In genomic region chr3:125917020-125917464, GRCh38 we compare ENCODE assay signal across 8 cellular contexts. TPM values are rescaled to one million over a fixed set of nuclear protein-coding genes. Genes with fewer than 3 reads are reported as not detected.
DNase-seq lines count a peak whose midpoint lies in the region; TF ChIP-seq lines count a peak whose summit lies in the region.
"Not testable (repeated sequence)": the region's sequence is repeated elsewhere in the genome, so short reads cannot be mapped to it uniquely, and the experiment has no call there.

No MANE protein-coding gene starts in this region.

- H3K79me2 ChIP-seq in fibroblast of lung (ENCODE audit: control insufficient read depth, insufficient read depth, low read length) = not testable (repeated sequence)

- peak overlapping the region; percentile 34 for H2AFZ ChIP-seq in fibroblast of lung (ENCODE audit: low read length)

- TF ChIP-seq CTCF in AG04450 (IDR thresholded peaks at IDR 0.05; ENCODE audit: low read depth, low read length); ascending aorta (IDR thresholded peaks at IDR 0.05); fibroblast of lung (conservative IDR thresholded peaks at IDR 0.05 in 1 of 2, IDR thresholded peaks at IDR 0.05 in 1 of 2; ENCODE audit: low read depth in 1 of 2, low read length in 2 of 2): not testable (repeated sequence)

- intact Hi-C loops in ascending aorta (cut with DNase I) = loop anchor here (5.0 kb wide), 2 partner anchors 185 to 560 kb away; partner anchors contain the start of gene ZXDC

- H3K27ac Mint-ChIP-seq in T-helper 1 cell treated with Interleukin-12 subunit alpha and Interleukin-12 subunit beta and Interleukin-4 antibody, amounts not matched to agents 30 μg/mL and 1 μg/mL, for 36 hours = peak overlapping the region; percentile 49

- peak overlapping the region; percentile 49 for H3K4me2 ChIP-seq in fibroblast of lung (ENCODE audit: extremely low read depth, insufficient read depth, low read length)

- CTCF ChIA-PET in AG04450 (lab: Charles Lee) = not testable (repeated sequence)

- H3K9me3 ChIP-seq in AG04450 (ENCODE audit: control insufficient read depth, insufficient read depth, low read length); ascending aorta; fibroblast of lung (ENCODE audit: control insufficient read depth, insufficient read depth, low read depth, low read length): not testable (repeated sequence)

- peak overlapping the region; percentile 76 for H3K4me3 ChIP-seq in AG04450 (ENCODE audit: low read depth, low read length)
- peak overlapping the region; percentile 90 to 91 for H3K4me3 ChIP-seq in ascending aorta
- peak overlapping the region; percentile 65 to 80 (median 74) for H3K4me3 ChIP-seq in fibroblast of lung (replicated peaks in 1 of 4; ENCODE audit: control extremely low read depth in 1 of 4, insufficient read depth in 1 of 4, low read depth in 3 of 4, low read length in 4 of 4)
- H3K4me3 ChIP-seq in skin epidermis = peak overlapping the region; percentile 48 to 86 (median 72)

- H3K36me3 Mint-ChIP-seq in T-helper 1 cell treated with Interleukin-12 subunit alpha and Interleukin-12 subunit beta and Interleukin-4 antibody, amounts not matched to agents 30 μg/mL and 1 μg/mL, for 36 hours (ENCODE audit: low read depth) = not testable (repeated sequence)

- peaks cover 14% of the 10 kb centered on the region for H3K4me1 Mint-ChIP-seq in T-helper 1 cell treated with Interleukin-12 subunit alpha and Interleukin-12 subunit beta and Interleukin-4 antibody, amounts not matched to agents 30 μg/mL and 1 μg/mL, for 36 hours (ENCODE audit: low read depth)

- peak overlapping the region; percentile 84 for H3K4me3 Mint-ChIP-seq in T-helper 1 cell treated with Interleukin-12 subunit alpha and Interleukin-12 subunit beta and Interleukin-4 antibody, amounts not matched to agents 30 μg/mL and 1 μg/mL, for 36 hours

- DNase-seq in AG04450 (ENCODE audit: low read depth, low spot score) = not testable (repeated sequence)
- DNase-seq in H4 (ENCODE audit: low spot score) (peak; percentile 50), NCI-H1694 treated with DMSO at 0.1 percent for 48 hours (lab: John Stamatoyannopoulos, UW) (peak; percentile 49), ascending aorta (ENCODE audit: low spot score in 2 of 2) (peak in 1 of 2 donors; percentile 68), fibroblast of lung (ENCODE audit: low read depth in 2 of 2) (peak; percentile 58 to 59), medulla oblongata (ENCODE audit: extremely low spot score) (peak; percentile 12)

- peak overlapping the region; percentile 99 for H3K9ac ChIP-seq in fibroblast of lung (ENCODE audit: insufficient read depth, low read length)

- not testable (repeated sequence) for H4K20me1 ChIP-seq in fibroblast of lung (ENCODE audit: control insufficient read depth, extremely low read depth, insufficient read depth, low read length)

- not testable (repeated sequence) for H3K27me3 ChIP-seq in AG04450 (ENCODE audit: control insufficient read depth, insufficient read depth, low read length); ascending aorta; fibroblast of lung (ENCODE audit: control insufficient read depth, insufficient read depth, low read length)

- H3K36me3 ChIP-seq in ascending aorta; fibroblast of lung (ENCODE audit: control insufficient read depth, insufficient read depth, low read length): not testable (repeated sequence)

- H3K4me1 ChIP-seq in ascending aorta; fibroblast of lung (ENCODE audit: control insufficient read depth, extremely low read depth, insufficient read depth, low read length): not testable (repeated sequence)

- peak overlapping the region; percentile 91 for H3K27ac ChIP-seq in AG04450 (ENCODE audit: low read depth, low read length)
- peak overlapping the region; percentile 61 to 67 for H3K27ac ChIP-seq in ascending aorta
- H3K27ac ChIP-seq in fibroblast of lung (ENCODE audit: insufficient read depth, low read length) = peak overlapping the region; percentile 95
- H3K27ac ChIP-seq in skin epidermis = peak overlapping the region in 20 of 21 experiments; percentile 62 to 91 (median 80)

- H3K27me3 Mint-ChIP-seq in T-helper 1 cell treated with Interleukin-12 subunit alpha and Interleukin-12 subunit beta and Interleukin-4 antibody, amounts not matched to agents 30 μg/mL and 1 μg/mL, for 36 hours (ENCODE audit: low read depth) = not testable (repeated sequence)

- H3K9me3 Mint-ChIP-seq in T-helper 1 cell treated with Interleukin-12 subunit alpha and Interleukin-12 subunit beta and Interleukin-4 antibody, amounts not matched to agents 30 μg/mL and 1 μg/mL, for 36 hours = not testable (repeated sequence)

- POLR2A ChIA-PET in AG04450 (lab: Yijun Ruan, JAX) = not testable (repeated sequence)

RNA-seq across cellular contexts. Expression of gene ROPN1B, which starts 51.9 kb away (rescaled TPM):
- polyA plus RNA-seq in AG04450 (2011; rRNA removed) = not detected in 2 replicates
- polyA minus RNA-seq in AG04450 (2011; rRNA and poly(A)+ RNA removed) = not detected in 2 replicates
- 0.83 TPM in 1 of 2 replicates, not detected in the other for total RNA-seq in H4 (2014; rRNA removed; shearing (Covaris generic))
- not detected for total RNA-seq in ascending aorta
- not detected in 2 replicates for total RNA-seq in fibroblast of lung
- polyA plus RNA-seq in fibroblast of lung = not detected in 2 replicates
- not detected in 2 replicates for polyA plus RNA-seq in fibroblast of lung (2012)
- not detected in 2 replicates for polyA minus RNA-seq in fibroblast of lung (ENCODE audit: low replicate concordance)
